In genomic region chr13:44181938-44182337, GRCh38 we compare ENCODE assay signal across 18 cellular contexts.
"Had no signal": no experiment of that assay in that cellular context is flagged by ENCODE, and none has a peak within 500 bp of the region (broad histone marks: within the 10 kb centered on the region; RNA-seq: fewer than 3 reads in every experiment).

No MANE protein-coding gene starts in this region.

- DNase-seq: activated CD4-positive, alpha-beta memory T cell treated with anti-CD3 and anti-CD28 coated beads for 36 hours; activated CD4-positive, alpha-beta T cell treated with anti-CD3 and anti-CD28 coated beads for 36 hours; activated CD8-positive, alpha-beta memory T cell treated with anti-CD3 and anti-CD28 coated beads, Interleukin-2, amount 10 ng/mL, durations not matched to agents 7 days and 5 days; activated effector memory CD4-positive, alpha-beta T cell treated with Interleukin-2 at 50 U/mL for 16 hours; activated naive CD4-positive, alpha-beta T cell treated with anti-CD3 and anti-CD28 coated beads, Interleukin-2, amount 50 U/mL, for 16 hours; activated T-cell treated with anti-CD3 and anti-CD28 coated beads, Interleukin-2, amount 50 U/mL, for 24 hours; body of pancreas; cortex of kidney; effector CD8-positive, alpha-beta T cell; heart right ventricle; sigmoid colon; stimulated activated CD4-positive, alpha-beta T cell treated with anti-CD3 and anti-CD28 coated beads, Interleukin-2, amount 100 ng/mL, for 24 hours; T-helper 1 cell; WERI-Rb-1 had no signal

- H3K36me3 Mint-ChIP-seq: activated CD4-positive, alpha-beta memory T cell treated with anti-CD3 and anti-CD28 coated beads for 36 hours; activated CD8-positive, alpha-beta memory T cell treated with anti-CD3 and anti-CD28 coated beads, Interleukin-2, amount 10 ng/mL, durations not matched to agents 7 days and 5 days had no signal

- H3K4me3 ChIP-seq: body of pancreas, heart right ventricle, sigmoid colon had no signal

- H3K27me3 Mint-ChIP-seq: central memory CD8-positive, alpha-beta T cell had no signal

- H3K27ac Mint-ChIP-seq: activated CD4-positive, alpha-beta memory T cell treated with anti-CD3 and anti-CD28 coated beads for 36 hours; activated CD4-positive, alpha-beta T cell treated with anti-CD3 and anti-CD28 coated beads for 36 hours; activated CD8-positive, alpha-beta memory T cell treated with anti-CD3 and anti-CD28 coated beads, Interleukin-2, amount 10 ng/mL, durations not matched to agents 7 days and 5 days; activated T-cell treated with anti-CD3 and anti-CD28 coated beads, Interleukin-2, amount 50 U/mL, for 24 hours had no signal

- H3K9me3 Mint-ChIP-seq: activated CD4-positive, alpha-beta memory T cell treated with anti-CD3 and anti-CD28 coated beads for 36 hours; activated T-cell treated with anti-CD3 and anti-CD28 coated beads, Interleukin-2, amount 50 U/mL, for 24 hours; central memory CD8-positive, alpha-beta T cell; neural crest cell had no signal

- H3K4me1 ChIP-seq: body of pancreas, heart right ventricle, sigmoid colon had no signal

- H3K4me3 Mint-ChIP-seq: activated CD4-positive, alpha-beta memory T cell treated with anti-CD3 and anti-CD28 coated beads for 36 hours; activated CD4-positive, alpha-beta T cell treated with anti-CD3 and anti-CD28 coated beads for 36 hours; activated CD8-positive, alpha-beta memory T cell treated with anti-CD3 and anti-CD28 coated beads, Interleukin-2, amount 10 ng/mL, durations not matched to agents 7 days and 5 days; activated T-cell treated with anti-CD3 and anti-CD28 coated beads, Interleukin-2, amount 50 U/mL, for 24 hours; central memory CD8-positive, alpha-beta T cell; neural crest cell had no signal

- H3K9me3 ChIP-seq: body of pancreas, sigmoid colon had no signal

- FAIRE-seq: frontal cortex had no signal

- H3K4me1 Mint-ChIP-seq: activated CD4-positive, alpha-beta T cell treated with anti-CD3 and anti-CD28 coated beads for 36 hours; activated CD8-positive, alpha-beta memory T cell treated with anti-CD3 and anti-CD28 coated beads, Interleukin-2, amount 10 ng/mL, durations not matched to agents 7 days and 5 days; central memory CD8-positive, alpha-beta T cell; neural crest cell had no signal

- H3K27ac ChIP-seq: body of pancreas, heart right ventricle, sigmoid colon, WERI-Rb-1 had no signal

- H3K27me3 ChIP-seq: body of pancreas, heart right ventricle, sigmoid colon had no signal

- ATAC-seq: activated CD4-positive, alpha-beta T cell treated with anti-CD3 and anti-CD28 coated beads for 36 hours; activated CD8-positive, alpha-beta memory T cell treated with anti-CD3 and anti-CD28 coated beads, Interleukin-2, amount 10 ng/mL, durations not matched to agents 7 days and 5 days; body of pancreas; heart right ventricle; left lobe of liver had no signal

- H3K36me3 ChIP-seq: heart right ventricle, sigmoid colon, WERI-Rb-1 had no signal
